Comparison of ENCODE assay signal across 27 cellular contexts in genomic region chr4:71785957-71786356, GRCh38. TPM values are rescaled to one million over a fixed set of nuclear protein-coding genes. Genes with fewer than 3 reads are reported as not detected.
"Had no signal": no experiment of that assay in that cellular context is flagged by ENCODE, and none has a peak within 500 bp of the region (broad histone marks: within the 10 kb centered on the region; RNA-seq: fewer than 3 reads in every experiment).

No MANE protein-coding gene starts in this region.

- DNase-seq: colonic mucosa; effector memory CD4-positive, alpha-beta T cell; foreskin fibroblast; gastrocnemius medialis; head of caudate nucleus; left ventricle myocardium superior; mesenchymal stem cell; naive thymus-derived CD4-positive, alpha-beta T cell; right cardiac atrium; spleen; stimulated activated CD4-positive, alpha-beta T cell treated with anti-CD3 and anti-CD28 coated beads, Interleukin-4, amount 100 ng/mL, for 4 hours; stimulated activated naive CD8-positive, alpha-beta T cell treated with anti-CD3 and anti-CD28 coated beads, Interleukin-15, Interleukin-2, amounts not matched to agents 100 U/mL and 50 U/mL, for 24 hours; upper lobe of left lung had no signal

- H3K36me3 ChIP-seq: colonic mucosa, esophagus muscularis mucosa, gastrocnemius medialis, neural progenitor cell, prostate gland, spleen, thoracic aorta, tibial nerve, upper lobe of left lung had no signal

- ATAC-seq: gastrocnemius medialis; left ventricle myocardium superior; naive thymus-derived CD4-positive, alpha-beta T cell; right cardiac atrium; stimulated activated memory B cell treated with anti-CD40 and anti-IgM and Interleukin-4, amounts not matched to agents 10 μg/mL and 1 μg/mL and 100 μg/mL, for 72 hours; stimulated activated naive CD8-positive, alpha-beta T cell treated with anti-CD3 and anti-CD28 coated beads, Interleukin-15, Interleukin-2, amounts not matched to agents 100 U/mL and 50 U/mL, for 24 hours had no signal

- H3K27me3 ChIP-seq: colonic mucosa, esophagus muscularis mucosa, gastrocnemius medialis, neural progenitor cell, spleen, tibial nerve, upper lobe of left lung had no signal

- H3K9ac ChIP-seq: neural progenitor cell had no signal

- H3K9me3 ChIP-seq: colonic mucosa, esophagus muscularis mucosa, gastrocnemius medialis, prostate gland, spleen, thoracic aorta, tibial nerve, upper lobe of left lung had no signal

- H3K4me1 ChIP-seq: colonic mucosa, esophagus muscularis mucosa, gastrocnemius medialis, neural progenitor cell, prostate gland, tibial nerve had no signal

- H3K4me3 ChIP-seq: colonic mucosa, esophagus muscularis mucosa, gastrocnemius medialis, neural progenitor cell, prostate gland, skin epidermis, spleen, thoracic aorta, tibial nerve, upper lobe of left lung had no signal

RNA-seq across cellular contexts. Expression of gene GC, which starts 2.1 kb away (rescaled TPM):
- total RNA-seq: chondrocyte; endothelial cell of umbilical vein; epithelial cell of proximal tubule; glomerular endothelial cell; left ventricle myocardium superior; lung microvascular endothelial cell; mesothelial cell of epicardium; naive thymus-derived CD4-positive, alpha-beta T cell; osteocyte; thoracic aorta; tibial nerve had no signal
